9 cellular contexts compared by ENCODE assay signal in genomic region chrY:19573646-19574045, GRCh38.
"Had no signal": no experiment of that assay in that cellular context is flagged by ENCODE, and none has a peak within 500 bp of the region (broad histone marks: within the 10 kb centered on the region; RNA-seq: fewer than 3 reads in every experiment).

No MANE protein-coding gene starts in this region.

- H3K4me1 ChIP-seq: HAP-1 had no signal

- ATAC-seq: HepG2 had no signal

- H3K36me3 Mint-ChIP-seq: IgD-negative memory B cell had no signal

- H3K4me2 ChIP-seq: KMS-11 had no signal

- H3K9ac ChIP-seq: GM23248, KMS-11 had no signal

- H3K4me3 Mint-ChIP-seq: IgD-negative memory B cell had no signal

- H3K27ac ChIP-seq: GM23248, HL-60, KMS-11 had no signal

- H3K9me3 ChIP-seq: HAP-1 had no signal

- DNase-seq: GM23248, GOT3, H7, KBM-7 had no signal

- H3K4me1 Mint-ChIP-seq: IgD-negative memory B cell had no signal

- H3K4me3 ChIP-seq: GM23248, HAP-1 had no signal

- H3K27me3 Mint-ChIP-seq: IgD-negative memory B cell had no signal

- H3K36me3 ChIP-seq: HAP-1 had no signal

- H3K9me3 Mint-ChIP-seq: IgD-negative memory B cell had no signal

- H3K27ac Mint-ChIP-seq: IgD-negative memory B cell had no signal
